ENCODE assay signal across 1 cellular context in genomic region chr6:37401658-37402057, GRCh38.
TF ChIP-seq lines count a peak whose summit lies in the region.
"Not testable (repeated sequence)": the region's sequence is repeated elsewhere in the genome, so short reads cannot be mapped to it uniquely, and the experiment has no call there.

No MANE protein-coding gene starts in this region.

TF ChIP-seq in K562, 482 proteins besides CTCF, POLR2A, EP300 and RAD21 (continued from another document):
- TF ChIP-seq ZBTB11 (CRISPR knock-in tag; IDR thresholded peaks at IDR 0.05): peak in 1 of 3 experiments; percentile 53; a peak in 1 of 6 replicates
- TF ChIP-seq ZNF639 (CRISPR knock-in tag; conservative IDR thresholded peaks at IDR 0.05 in 1 of 2, IDR thresholded peaks at IDR 0.05 in 1 of 2): peak in 1 of 2 experiments; percentile 61; a peak in 2 of 4 replicates
- peak; percentile 88; the same call in 1 of the 2 replicates for TF ChIP-seq MYNN (IDR thresholded peaks at IDR 0.05)
- not testable (repeated sequence) for TF ChIP-seq MYNN, NR2C2 (CRISPR knock-in tag; IDR thresholded peaks at IDR 0.05)
- TF ChIP-seq MITF (IDR thresholded peaks at IDR 0.05): peak; percentile 68
- 0 out of 4 replicates have a peak, but pooled peaks of 1 of the 2 experiments have one; percentile 17 for TF ChIP-seq FOXA3 (CRISPR knock-in tag; conservative IDR thresholded peaks at IDR 0.05 in 1 of 2, IDR thresholded peaks at IDR 0.05 in 1 of 2)
- peak; percentile 87 for TF ChIP-seq POLR2AphosphoS5 (IDR thresholded peaks at IDR 0.05; ENCODE audit: control insufficient read depth, insufficient read depth, low read depth, low read length)
- peak; percentile 80 for TF ChIP-seq BHLHE40 (IDR thresholded peaks at IDR 0.05; ENCODE audit: low read length)
- peak; percentile 17 for TF ChIP-seq ZFP36 (IDR thresholded peaks at IDR 0.05; ENCODE audit: low read depth, low read length, partially characterized antibody)
- peak; percentile 43; the same call in 1 of the 2 replicates for TF ChIP-seq NR2C2 (tag; IDR thresholded peaks at IDR 0.05)
- TF ChIP-seq NCOR1 (IDR thresholded peaks at IDR 0.05): peak; percentile 90
- peak; percentile 44 for TF ChIP-seq VEZF1 (CRISPR knock-in tag; IDR thresholded peaks at IDR 0.05)
- TF ChIP-seq MTA3 (IDR thresholded peaks at IDR 0.05; ENCODE audit: borderline replicate concordance): 0 out of 2 replicates have a peak, but pooled peaks have one; percentile 46
- TF ChIP-seq TCF3 (CRISPR knock-in tag; IDR thresholded peaks at IDR 0.05): peak; percentile 89
- peak; percentile 95 for TF ChIP-seq HMBOX1 (IDR thresholded peaks at IDR 0.05)
- TF ChIP-seq HDAC2 (IDR thresholded peaks at IDR 0.05): peak; percentile 69
- TF ChIP-seq SMAD4 (CRISPR knock-in tag; conservative IDR thresholded peaks at IDR 0.05): peak; percentile 79; the same call in 1 of the 2 replicates
- TF ChIP-seq PKNOX1 (IDR thresholded peaks at IDR 0.05): 0 out of 2 replicates have a peak, but pooled peaks have one; percentile 9
- 0 out of 2 replicates have a peak, but pooled peaks have one; percentile 7 for TF ChIP-seq CHAMP1 (IDR thresholded peaks at IDR 0.05)
- TF ChIP-seq MTA2 (IDR thresholded peaks at IDR 0.05; ENCODE audit: low read depth): peak; percentile 85
- peak; percentile 86 for TF ChIP-seq SMARCA4 (IDR thresholded peaks at IDR 0.05)
- TF ChIP-seq ZNF197 (CRISPR knock-in tag; IDR thresholded peaks at IDR 0.05; ENCODE audit: low read depth): peak; percentile 86; the same call in 1 of the 2 replicates
- peak; percentile 83 to 86 for TF ChIP-seq TRIM24 (IDR thresholded peaks at IDR 0.05)
- peak; percentile 47 for TF ChIP-seq MEIS2 (IDR thresholded peaks at IDR 0.05; ENCODE audit: partially characterized antibody)
TF ChIP-seq in K562: peak in this region for 76; not testable (repeated sequence) for 406.
